In genomic region chr22:37947142-37947795, GRCh38 we compare ENCODE assay signal across 6 cellular contexts. TPM values are rescaled to one million over a fixed set of nuclear protein-coding genes. Genes with fewer than 3 reads are reported as not detected.
"Had no signal": no experiment of that assay in that cellular context is flagged by ENCODE, and none has a peak within 500 bp of the region (broad histone marks: within the 10 kb centered on the region; RNA-seq: fewer than 3 reads in every experiment).

No MANE protein-coding gene starts in this region.

RNA-seq across cellular contexts. Expression of gene C22orf23, which starts 6.1 kb away (rescaled TPM):
- total RNA-seq: MCF 10A, SJCRH30 had no signal

RNA-seq across cellular contexts. Expression of gene SOX10, which starts 37.1 kb away (rescaled TPM):
- total RNA-seq: LHCN-M2, MCF 10A, NCI-H460, OCI-LY7, PC-9, SJCRH30 had no signal
